ENCODE assay signal across 3 cellular contexts in the genomic region with DNA sequence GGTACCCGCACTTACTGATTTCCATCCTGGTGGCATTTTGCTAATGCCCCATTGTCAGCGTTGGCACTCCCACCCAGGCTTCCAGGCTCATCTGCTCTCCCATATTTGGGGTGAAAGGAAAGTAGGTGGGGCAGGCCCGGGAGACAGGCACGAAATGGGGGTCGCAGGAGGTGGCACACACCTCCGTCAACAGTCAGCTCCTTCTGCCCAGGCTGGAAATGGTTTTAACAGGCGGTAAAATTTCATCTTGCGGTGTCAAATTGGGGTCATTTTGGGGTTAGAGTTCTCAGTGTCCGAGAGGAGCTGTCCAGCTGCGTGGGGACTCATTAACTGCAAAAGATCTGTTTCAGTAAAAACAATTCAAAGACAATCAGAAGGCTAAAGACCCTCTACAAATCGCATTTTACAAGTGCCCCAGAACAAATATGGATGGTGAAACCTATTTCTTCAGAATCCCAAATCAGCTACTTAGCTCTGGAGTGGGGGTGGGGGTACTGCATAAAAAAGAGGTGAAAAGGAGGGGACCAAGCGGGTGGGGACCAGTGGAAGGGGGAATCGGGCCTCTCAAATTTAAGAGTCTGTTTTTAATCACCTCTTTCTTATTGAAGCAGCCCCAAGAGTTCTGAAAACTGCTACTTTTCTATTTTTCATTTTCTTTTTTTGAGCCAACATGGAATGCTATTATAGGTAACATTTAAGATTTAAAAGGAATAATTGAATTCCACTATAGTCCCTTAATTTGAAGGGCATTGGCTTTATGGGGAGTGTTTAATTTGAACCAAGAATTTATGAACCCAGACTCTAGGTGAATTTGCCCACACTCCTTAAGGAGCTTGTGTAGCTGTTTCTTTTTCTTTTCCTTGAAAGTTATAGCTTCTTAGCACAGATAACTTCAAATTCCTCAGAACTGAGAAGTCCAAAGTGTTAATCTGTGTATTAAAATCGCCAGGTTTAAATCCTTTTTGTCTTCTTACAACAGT.
TF ChIP-seq lines count a peak whose summit lies in the region.

No MANE protein-coding gene starts in this region.

TF ChIP-seq in A549, 52 proteins besides CTCF, POLR2A, EP300 and RAD21:
- TF ChIP-seq REST (IDR thresholded peaks at IDR 0.05) (peak; percentile 22; the same call in 1 of the 2 replicates), HOXB13 (CRISPR knock-in tag; IDR thresholded peaks at IDR 0.05; ENCODE audit: low read depth) (no peak)

TF ChIP-seq in SK-N-SH treated with all-trans-retinoic acid at 6 μM for 48 hours, 23 proteins besides CTCF, POLR2A, EP300 and RAD21 (continued from another document):
- TF ChIP-seq, protein P1, sequence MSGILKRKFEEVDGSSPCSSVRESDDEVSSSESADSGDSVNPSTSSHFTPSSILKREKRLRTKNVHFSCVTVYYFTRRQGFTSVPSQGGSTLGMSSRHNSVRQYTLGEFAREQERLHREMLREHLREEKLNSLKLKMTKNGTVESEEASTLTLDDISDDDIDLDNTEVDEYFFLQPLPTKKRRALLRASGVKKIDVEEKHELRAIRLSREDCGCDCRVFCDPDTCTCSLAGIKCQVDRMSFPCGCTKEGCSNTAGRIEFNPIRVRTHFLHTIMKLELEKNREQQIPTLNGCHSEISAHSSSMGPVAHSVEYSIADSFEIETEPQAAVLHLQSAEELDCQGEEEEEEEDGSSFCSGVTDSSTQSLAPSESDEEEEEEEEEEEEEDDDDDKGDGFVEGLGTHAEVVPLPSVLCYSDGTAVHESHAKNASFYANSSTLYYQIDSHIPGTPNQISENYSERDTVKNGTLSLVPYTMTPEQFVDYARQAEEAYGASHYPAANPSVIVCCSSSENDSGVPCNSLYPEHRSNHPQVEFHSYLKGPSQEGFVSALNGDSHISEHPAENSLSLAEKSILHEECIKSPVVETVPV (CRISPR knock-in tag; IDR thresholded peaks at IDR 0.05): 0 out of 2 replicates have a peak, but pooled peaks have one; percentile 31
- TF ChIP-seq, protein P2, sequence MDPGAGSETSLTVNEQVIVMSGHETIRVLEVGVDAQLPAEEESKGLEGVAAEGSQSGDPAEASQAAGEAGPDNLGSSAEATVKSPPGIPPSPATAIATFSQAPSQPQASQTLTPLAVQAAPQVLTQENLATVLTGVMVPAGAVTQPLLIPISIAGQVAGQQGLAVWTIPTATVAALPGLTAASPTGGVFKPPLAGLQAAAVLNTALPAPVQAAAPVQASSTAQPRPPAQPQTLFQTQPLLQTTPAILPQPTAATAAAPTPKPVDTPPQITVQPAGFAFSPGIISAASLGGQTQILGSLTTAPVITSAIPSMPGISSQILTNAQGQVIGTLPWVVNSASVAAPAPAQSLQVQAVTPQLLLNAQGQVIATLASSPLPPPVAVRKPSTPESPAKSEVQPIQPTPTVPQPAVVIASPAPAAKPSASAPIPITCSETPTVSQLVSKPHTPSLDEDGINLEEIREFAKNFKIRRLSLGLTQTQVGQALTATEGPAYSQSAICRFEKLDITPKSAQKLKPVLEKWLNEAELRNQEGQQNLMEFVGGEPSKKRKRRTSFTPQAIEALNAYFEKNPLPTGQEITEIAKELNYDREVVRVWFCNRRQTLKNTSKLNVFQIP (CRISPR knock-in tag; IDR thresholded peaks at IDR 0.05; ENCODE audit: borderline replicate concordance, low read depth): no peak
- no peak for TF ChIP-seq ISL1 (CRISPR knock-in tag; IDR thresholded peaks at IDR 0.05)
- TF ChIP-seq ZNF70 (CRISPR knock-in tag; IDR thresholded peaks at IDR 0.05): no peak
- TF ChIP-seq RARB (CRISPR knock-in tag; IDR thresholded peaks at IDR 0.05): no peak
- no peak for TF ChIP-seq ZC3H10 (CRISPR knock-in tag; IDR thresholded peaks at IDR 0.05)

TF ChIP-seq in neural cell, 6 proteins besides CTCF, POLR2A, EP300 and RAD21 (continued from another document):
- TF ChIP-seq REST (IDR thresholded peaks at IDR 0.05; ENCODE audit: borderline replicate concordance) (peak; percentile 82), MXI1 (conservative IDR thresholded peaks at IDR 0.05; ENCODE audit: poor library complexity, severe bottlenecking) (no peak)
